9 cellular contexts compared by ENCODE assay signal in genomic region chr6:118968416-118968815, GRCh38. TPM values are rescaled to one million over a fixed set of nuclear protein-coding genes. Genes with fewer than 3 reads are reported as not detected.
DNase-seq lines count a peak whose midpoint lies in the region; ATAC-seq, FAIRE-seq and TF ChIP-seq lines count a peak whose summit lies in the region.
"Had no signal": no experiment of that assay in that cellular context is flagged by ENCODE, and none has a peak within 500 bp of the region (broad histone marks: within the 10 kb centered on the region; RNA-seq: fewer than 3 reads in every experiment).

No MANE protein-coding gene starts in this region.

- no peaks in the 10 kb centered on the region for H3K79me2 ChIP-seq in hepatocyte

- H3K36me3 ChIP-seq in heart left ventricle (no peaks in the 10 kb centered on the region), right atrium auricular region (no peaks in the 10 kb centered on the region), hepatocyte (replicated peaks; ENCODE audit: insufficient read depth, low read depth) (no peaks in the 10 kb centered on the region)

- ATAC-seq in heart left ventricle (no peak), SK-N-SH treated with all-trans-retinoic acid at 6 μM for 48 hours (peak; percentile 66; the same call in 2 of the 3 replicates), GM18517 (IDR thresholded peaks at IDR 0.05; ENCODE audit: unreplicated experiment) (no peak), GM18502 (IDR thresholded peaks at IDR 0.05; ENCODE audit: poor library complexity, unreplicated experiment) (no peak)

- no peak for DNase-seq in heart left ventricle
- DNase-seq in right atrium auricular region (ENCODE audit: low spot score) = no peak
- DNase-seq in hepatocyte (ENCODE audit: low spot score) = peak; percentile 60
- no peak for DNase-seq in H54 (ENCODE audit: insufficient read length, low spot score)
- DNase-seq in iPS-NIHi11 (ENCODE audit: low spot score) = no peak
- DNase-seq: activated naive CD8-positive, alpha-beta T cell treated with anti-CD3 and anti-CD28 coated beads, Interleukin-2, amount 10 ng/mL, durations not matched to agents 7 days and 5 days had no signal

- H4K20me1 ChIP-seq in hepatocyte (ENCODE audit: insufficient read depth, poor library complexity, severe bottlenecking) = no peaks in the 10 kb centered on the region

- peak; percentile 24 to 65 (median 46) for TF ChIP-seq CTCF in heart left ventricle (IDR thresholded peaks at IDR 0.05)
- peak in 1 of 2 donors; percentile 60 for TF ChIP-seq CTCF in right atrium auricular region (IDR thresholded peaks at IDR 0.05)
- TF ChIP-seq CTCF in hepatocyte (IDR thresholded peaks at IDR 0.05; ENCODE audit: poor library complexity) = peak; percentile 73

- H3K4me2 ChIP-seq in hepatocyte = no peak overlapping the region

- no peaks in the 10 kb centered on the region for H3K27me3 ChIP-seq in heart left ventricle
- H3K27me3 ChIP-seq in right atrium auricular region = no peaks in the 10 kb centered on the region
- H3K27me3 ChIP-seq in hepatocyte = no peaks in the 10 kb centered on the region

- intact Hi-C loops in heart left ventricle (cut with DNase I) = loop anchor here in 6 of 10 donors (1.0 to 5.0 kb wide), 3 partner anchors 142 to 144 kb away; no protein-coding TSS in a partner anchor

- FAIRE-seq in H54 (lab: Jason Lieb, UNC) = no peak

- H3K9me2 ChIP-seq in hepatocyte (replicated peaks; ENCODE audit: insufficient read depth) = no peaks in the 10 kb centered on the region

- no peak for TF ChIP-seq POLR2A in heart left ventricle (IDR thresholded peaks at IDR 0.05)
- no peak for TF ChIP-seq POLR2A in H54 (IDR thresholded peaks at IDR 0.05; ENCODE audit: low read depth, low read length)

- H3K27ac ChIP-seq in heart left ventricle (no peak overlapping the region), right atrium auricular region (no peak overlapping the region), hepatocyte (no peak overlapping the region)

- H3K4me3 ChIP-seq in heart left ventricle (no peak overlapping the region), right atrium auricular region (no peak overlapping the region), hepatocyte (no peak overlapping the region)

- H3K9me3 ChIP-seq in heart left ventricle = no peaks in the 10 kb centered on the region
- H3K9me3 ChIP-seq in right atrium auricular region = no peaks in the 10 kb centered on the region
- no peaks in the 10 kb centered on the region for H3K9me3 ChIP-seq in hepatocyte (ENCODE audit: low read depth)

- H3K4me1 ChIP-seq in heart left ventricle = no peaks in the 10 kb centered on the region
- H3K4me1 ChIP-seq in right atrium auricular region = no peaks in the 10 kb centered on the region
- peaks cover 4% of the 10 kb centered on the region for H3K4me1 ChIP-seq in hepatocyte (ENCODE audit: insufficient read depth)

- WGBS in heart left ventricle, 4 donors = 25 to 39% (median 33%) methylated on average over 2 of the region's 2 CpGs
- 33% methylated on average over 2 of the region's 2 CpGs for WGBS in hepatocyte (ENCODE audit: low lambda C conversion rate, missing lambda C conversion rate)

- no peak overlapping the region for H2AFZ ChIP-seq in hepatocyte

TF ChIP-seq in SK-N-SH treated with all-trans-retinoic acid at 6 μM for 48 hours, 23 proteins besides CTCF, POLR2A, EP300 and RAD21 (continues in another document):
- no peak for TF ChIP-seq OSR1 (CRISPR knock-in tag; IDR thresholded peaks at IDR 0.05)
- no peak for TF ChIP-seq ARNTL (CRISPR knock-in tag; IDR thresholded peaks at IDR 0.05; ENCODE audit: borderline replicate concordance, low read depth)
- no peak for TF ChIP-seq TOX (CRISPR knock-in tag; IDR thresholded peaks at IDR 0.05; ENCODE audit: borderline replicate concordance)
- no peak for TF ChIP-seq ISL1 (CRISPR knock-in tag; IDR thresholded peaks at IDR 0.05)
- no peak for TF ChIP-seq ZC3H10 (CRISPR knock-in tag; IDR thresholded peaks at IDR 0.05)
- TF ChIP-seq ZFP30 (CRISPR knock-in tag; IDR thresholded peaks at IDR 0.05) = no peak
- TF ChIP-seq GLIS3 (CRISPR knock-in tag; IDR thresholded peaks at IDR 0.05) = no peak
- no peak for TF ChIP-seq RARB (CRISPR knock-in tag; IDR thresholded peaks at IDR 0.05)
- TF ChIP-seq POU6F1 (CRISPR knock-in tag; IDR thresholded peaks at IDR 0.05; ENCODE audit: borderline replicate concordance, low read depth) = no peak
- no peak for TF ChIP-seq ZNF8 (CRISPR knock-in tag; IDR thresholded peaks at IDR 0.05)
- TF ChIP-seq CREB5 (CRISPR knock-in tag; IDR thresholded peaks at IDR 0.05; ENCODE audit: low read depth) = no peak
- no peak for TF ChIP-seq CSRNP3 (CRISPR knock-in tag; IDR thresholded peaks at IDR 0.05)
- no peak for TF ChIP-seq ZNF565 (CRISPR knock-in tag; conservative IDR thresholded peaks at IDR 0.05; ENCODE audit: low read depth)
- no peak for TF ChIP-seq TSHZ2 (CRISPR knock-in tag; IDR thresholded peaks at IDR 0.05)
- TF ChIP-seq ZFP3 (CRISPR knock-in tag; IDR thresholded peaks at IDR 0.05) = no peak
- TF ChIP-seq SNAI2 (CRISPR knock-in tag; IDR thresholded peaks at IDR 0.05) = no peak

RNA-seq across cellular contexts. Expression of gene MCM9, which starts 33.5 kb away (rescaled TPM):
- total RNA-seq in heart left ventricle = 1 to 10 TPM; 2.2 to 8.5 (median 4.9) TPM
- 1 to 10 TPM; 2.1 to 3.6 TPM for polyA plus RNA-seq in heart left ventricle
- total RNA-seq in right atrium auricular region = 1 to 10 TPM; 5.7 to 7.9 TPM
- total RNA-seq in hepatocyte = 9.9 and 13.5 TPM in 2 replicates
- 9.6 and 11.1 TPM in 2 replicates for polyA plus RNA-seq in hepatocyte
